In the genomic region with DNA sequence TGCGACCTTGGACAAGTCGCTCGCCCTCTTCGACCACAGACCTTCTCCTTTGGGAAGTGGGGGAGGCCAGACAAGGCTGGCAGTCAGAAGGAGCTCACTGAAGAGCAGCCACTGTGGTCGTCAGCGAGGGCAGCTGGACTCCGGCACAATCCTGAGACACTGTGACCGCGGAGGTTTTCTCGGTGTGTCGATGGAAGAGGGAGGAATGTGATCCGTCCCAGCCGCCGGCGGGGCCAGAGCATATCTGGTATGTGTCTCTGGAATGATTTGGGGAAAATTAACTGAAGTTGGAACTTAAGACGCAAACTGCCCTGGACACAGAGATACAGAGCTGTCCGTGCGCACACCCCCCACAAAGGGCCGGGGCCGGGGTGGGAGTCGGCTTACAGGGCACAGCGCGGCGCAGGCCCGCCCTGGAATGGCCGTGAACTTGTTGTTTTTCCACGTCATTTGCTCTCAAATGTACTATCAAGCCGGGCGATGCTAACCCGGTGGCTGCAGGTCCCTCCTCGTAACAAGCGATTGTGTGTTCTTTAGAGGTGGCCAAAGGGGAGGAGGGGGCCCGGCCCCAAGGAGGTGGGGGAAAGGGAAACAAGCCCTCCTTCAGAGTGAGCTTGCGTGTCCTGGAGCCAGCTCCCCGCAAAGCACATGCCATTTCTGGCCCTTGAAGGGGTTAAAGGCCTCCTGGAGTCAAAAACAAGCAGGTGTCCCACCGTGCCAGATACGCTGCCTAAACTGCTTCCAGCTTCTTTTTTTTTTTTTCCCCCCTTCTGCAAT, we compare ENCODE assay signal across 12 cellular contexts. TPM values are rescaled to one million over a fixed set of nuclear protein-coding genes. Genes with fewer than 3 reads are reported as not detected.
DNase-seq lines count a peak whose midpoint lies in the region; ATAC-seq and TF ChIP-seq lines count a peak whose summit lies in the region.
"Had no signal": no experiment of that assay in that cellular context is flagged by ENCODE, and none has a peak within 500 bp of the region (broad histone marks: within the 10 kb centered on the region; RNA-seq: fewer than 3 reads in every experiment).

No MANE protein-coding gene starts in this region.

- intact Hi-C loops in left colon (cut with DNase I, micrococcal nuclease), result loop anchor here in 1 of 2 donors (10.0 kb wide), 1 partner anchor 290 kb away; a partner anchor contains a TSS

- no peak overlapping the region for H3K4me3 Mint-ChIP-seq in stimulated activated naive B cell treated with anti-CD40 and anti-IgM and Interleukin-4, amounts not matched to agents 10 μg/mL and 1 μg/mL and 100 μg/mL, for 72 hours
- H3K4me3 Mint-ChIP-seq: WTC11 had no signal

- peaks cover 0 to 17% (median 4%) of the 10 kb centered on the region in 5 donors for H3K27me3 ChIP-seq in subcutaneous abdominal adipose tissue (ENCODE audit: control insufficient read depth in 5 of 5, insufficient read depth in 4 of 5, low read length in 5 of 5)

- H3K9me3 Mint-ChIP-seq in stimulated activated naive B cell treated with anti-CD40 and anti-IgM and Interleukin-4, amounts not matched to agents 10 μg/mL and 1 μg/mL and 100 μg/mL, for 72 hours, result no peaks in the 10 kb centered on the region
- H3K9me3 Mint-ChIP-seq: WTC11 had no signal

- peak; percentile 61 for ATAC-seq in left colon
- no peak for ATAC-seq in stimulated activated naive B cell treated with anti-CD40 and anti-IgM and Interleukin-4, amounts not matched to agents 10 μg/mL and 1 μg/mL and 100 μg/mL, for 72 hours (replicated peaks)
- ATAC-seq: WTC11 had no signal

- no peak overlapping the region for H3K27ac ChIP-seq in subcutaneous abdominal adipose tissue (ENCODE audit: low read depth, low read length)
- H3K27ac ChIP-seq: 22Rv1 had no signal

- H3K9me3 ChIP-seq in subcutaneous abdominal adipose tissue (ENCODE audit: control insufficient read depth in 5 of 5, low read length in 5 of 5), result no peaks in the 10 kb centered on the region

- H3K27me3 Mint-ChIP-seq in stimulated activated naive B cell treated with anti-CD40 and anti-IgM and Interleukin-4, amounts not matched to agents 10 μg/mL and 1 μg/mL and 100 μg/mL, for 72 hours, result peaks cover 27 to 44% of the 10 kb centered on the region in 2 donors

- peak overlapping the region; percentile 42 for H3K4me3 ChIP-seq in choroid plexus epithelial cell (ENCODE audit: low read depth, low read length)
- peak overlapping the region; percentile 45 to 75 (median 57) for H3K4me3 ChIP-seq in subcutaneous abdominal adipose tissue (ENCODE audit: low read depth in 1 of 5, low read length in 5 of 5)

- peaks cover 0 to 5% of the 10 kb centered on the region in 2 donors for H3K4me1 Mint-ChIP-seq in stimulated activated naive B cell treated with anti-CD40 and anti-IgM and Interleukin-4, amounts not matched to agents 10 μg/mL and 1 μg/mL and 100 μg/mL, for 72 hours

- H3K27ac Mint-ChIP-seq in stimulated activated naive B cell treated with anti-CD40 and anti-IgM and Interleukin-4, amounts not matched to agents 10 μg/mL and 1 μg/mL and 100 μg/mL, for 72 hours, result no peak overlapping the region

- no peaks in the 10 kb centered on the region for H3K36me3 ChIP-seq in subcutaneous abdominal adipose tissue (ENCODE audit: control insufficient read depth in 5 of 5, insufficient read depth in 5 of 5, low read length in 5 of 5)

- TF ChIP-seq CTCF in choroid plexus epithelial cell (conservative IDR thresholded peaks at IDR 0.05; ENCODE audit: low read depth, low read length), result no peak

- peak overlapping the region in 3 of 5 donors; percentile 9 to 67 (median 48) for H3K9ac ChIP-seq in subcutaneous abdominal adipose tissue (ENCODE audit: low read length in 5 of 5)

- peaks cover 2 to 13% (median 13%) of the 10 kb centered on the region in 5 donors for H3K4me1 ChIP-seq in subcutaneous abdominal adipose tissue (ENCODE audit: control insufficient read depth in 5 of 5, insufficient read depth in 5 of 5, low read length in 5 of 5)

- DNase-seq in DMS 273 (lab: John Stamatoyannopoulos, UW; ENCODE audit: unreplicated experiment) (peak; percentile 63), DMS 273 treated with DMSO at 0.1 percent for 48 hours (lab: John Stamatoyannopoulos, UW) (no peak), choroid plexus epithelial cell (ENCODE audit: low read depth) (peak; percentile 49), left colon (no peak), T1000 (lab: John Stamatoyannopoulos, UW) (no peak)
- DNase-seq in activated CD8-positive, alpha-beta memory T cell treated with anti-CD3 and anti-CD28 coated beads, Interleukin-2, amount 50 U/mL, for 48 hours, result no peak
- no peak for DNase-seq in stimulated activated naive B cell treated with anti-CD40 and anti-IgM and Interleukin-4, amounts not matched to agents 10 μg/mL and 1 μg/mL and 100 μg/mL, for 72 hours
- DNase-seq: amniotic stem cell; stimulated activated CD4-positive, alpha-beta T cell treated with anti-CD3 and anti-CD28 coated beads, Interleukin-2, amount 100 ng/mL, for 48 hours had no signal

- H3K36me3 Mint-ChIP-seq in stimulated activated naive B cell treated with anti-CD40 and anti-IgM and Interleukin-4, amounts not matched to agents 10 μg/mL and 1 μg/mL and 100 μg/mL, for 72 hours, result no peaks in the 10 kb centered on the region
- H3K36me3 Mint-ChIP-seq: WTC11 had no signal

RNA-seq across cellular contexts. Expression of a gene that starts 0.4 kb away (rescaled TPM):
- total RNA-seq in left colon, result under 1 TPM; 0.06 to 0.08 TPM

RNA-seq across cellular contexts. Expression of a gene that starts 31.2 kb away (rescaled TPM):
- 100 to 1,000 TPM; 138 to 175 TPM for total RNA-seq in left colon

Comparison
In these comparisons a context has a peak if more than half of its experiments do, and no peak if none do; other contexts are left out.
1. DNase-seq: peak in DMS 273 (single experiment) and choroid plexus epithelial cell (single experiment); none in DMS 273 treated with DMSO at 0.1 percent for 48 hours (single experiment), left colon (0 of 2), T1000 (single experiment), activated CD8-positive, alpha-beta memory T cell treated with anti-CD3 and anti-CD28 coated beads, Interleukin-2, amount 50 U/mL, for 48 hours (single experiment) and stimulated activated naive B cell treated with anti-CD40 and anti-IgM and Interleukin-4, amounts not matched to agents 10 μg/mL and 1 μg/mL and 100 μg/mL, for 72 hours (single experiment).